ENCODE assay signal across 25 cellular contexts in genomic region chr9:19156805-19157204, GRCh38. TPM values are rescaled to one million over a fixed set of nuclear protein-coding genes. Genes with fewer than 3 reads are reported as not detected.
A peak's percentile ranks its signal among the peaks of the same experiment; 100 is the strongest.
DNase-seq lines count a peak whose midpoint lies in the region; FAIRE-seq and TF ChIP-seq lines count a peak whose summit lies in the region.
"Had no signal": no experiment of that assay in that cellular context is flagged by ENCODE, and none has a peak within 500 bp of the region (broad histone marks: within the 10 kb centered on the region; RNA-seq: fewer than 3 reads in every experiment).

No MANE protein-coding gene starts in this region.

- TF ChIP-seq CTCF in CD14-positive monocyte (IDR thresholded peaks at IDR 0.05) (no peak), fibroblast of pulmonary artery (IDR thresholded peaks at IDR 0.05; ENCODE audit: low read length, missing control alignments) (no peak)

- 79 to 88% (median 86%) methylated on average over 9 of the region's 9 CpGs for WGBS in small intestine, 3 donors

- H3K4me1 Mint-ChIP-seq in CD14-positive monocyte: peaks cover 41% of the 10 kb centered on the region

- H3K27me3 ChIP-seq in MG63 (no peaks in the 10 kb centered on the region), small intestine (ENCODE audit: control insufficient read depth in 2 of 2, insufficient read depth in 2 of 2, low read length in 2 of 2) (no peaks in the 10 kb centered on the region)
- H3K27me3 ChIP-seq: gastrocnemius medialis, Peyer's patch, SJSA1 had no signal

- no peak for DNase-seq in CD14-positive monocyte (ENCODE audit: low spot score)
- peak; percentile 88 for DNase-seq in MG63
- DNase-seq in fibroblast of pulmonary artery (ENCODE audit: low read depth): peak; percentile 41
- DNase-seq in posterior vena cava (ENCODE audit: low spot score): peak; percentile 87
- no peak for DNase-seq in small intestine
- DNase-seq in NK-92 treated with Interleukin-12 subunit alpha and Interleukin-12 subunit beta, amount 100 ng/mL, for 24 hours (lab: John Stamatoyannopoulos, UW): no peak
- no peak for DNase-seq in NCI-H2227 (lab: John Stamatoyannopoulos, UW; ENCODE audit: unreplicated experiment)
- DNase-seq: activated effector memory CD4-positive, alpha-beta T cell treated with Interleukin-2 at 50 U/mL for 16 hours; activated T-cell treated with anti-CD3 and anti-CD28 coated beads for 4 hours; CD4-positive, CD25-positive, alpha-beta regulatory T cell; effector memory CD4-positive, alpha-beta T cell; hippocampal formation; left colon; NCI-H1105; NCI-H1930; NCI-H526; posterior cingulate gyrus; T-helper 1 cell; trophoblast cell had no signal

- H3K9me3 Mint-ChIP-seq in CD14-positive monocyte: peaks cover 0 to 6% (median 0%) of the 10 kb centered on the region in 7 donors
- H3K9me3 Mint-ChIP-seq: memory B cell had no signal

- FAIRE-seq in small intestine (lab: Jason Lieb, UNC): no peak
- FAIRE-seq: colon, GM12891 had no signal

- no peak overlapping the region for H3K4me3 Mint-ChIP-seq in CD14-positive monocyte
- H3K4me3 Mint-ChIP-seq: CD4-positive, CD25-positive, alpha-beta regulatory T cell; memory B cell had no signal

- H3K27me3 Mint-ChIP-seq in CD14-positive monocyte (ENCODE audit: low read depth in 3 of 3): peaks cover 0 to 2% (median 0%) of the 10 kb centered on the region in 3 donors
- H3K27me3 Mint-ChIP-seq: CD4-positive, CD25-positive, alpha-beta regulatory T cell; memory B cell had no signal

- H3K36me3 Mint-ChIP-seq in CD14-positive monocyte: no peaks in the 10 kb centered on the region
- H3K36me3 Mint-ChIP-seq: CD4-positive, CD25-positive, alpha-beta regulatory T cell; memory B cell had no signal

- intact Hi-C loops in CD14-positive monocyte (cut with micrococcal nuclease): no loop called here
- intact Hi-C loops in posterior vena cava (cut with DNase I): no loop called here

- H3K4me3 ChIP-seq in MG63 (no peak overlapping the region), fibroblast of pulmonary artery (replicated peaks; ENCODE audit: low read depth, low read length) (no peak overlapping the region), small intestine (ENCODE audit: low read depth in 1 of 2, low read length in 2 of 2) (no peak overlapping the region)
- H3K4me3 ChIP-seq: gastrocnemius medialis, Peyer's patch, SJSA1 had no signal

- peak overlapping the region in 4 of 7 donors; percentile 37 to 69 (median 55) for H3K27ac Mint-ChIP-seq in CD14-positive monocyte
- H3K27ac Mint-ChIP-seq: memory B cell had no signal

- no peaks in the 10 kb centered on the region for H3K36me3 ChIP-seq in MG63
- H3K36me3 ChIP-seq in small intestine (ENCODE audit: control insufficient read depth in 2 of 2, insufficient read depth in 2 of 2, low read length in 2 of 2): no peaks in the 10 kb centered on the region
- H3K36me3 ChIP-seq: gastrocnemius medialis, Peyer's patch, SJSA1 had no signal

- H3K4me1 ChIP-seq in small intestine (ENCODE audit: control insufficient read depth in 2 of 2, insufficient read depth in 1 of 2, low read depth in 1 of 2, low read length in 1 of 2): peaks cover 0 to 2% of the 10 kb centered on the region in 2 donors

- H3K9me3 ChIP-seq in MG63 (peaks cover 4% of the 10 kb centered on the region; the same call in 1 of the 2 replicates), small intestine (ENCODE audit: control insufficient read depth, low read depth) (no peaks in the 10 kb centered on the region)
- H3K9me3 ChIP-seq: gastrocnemius medialis, Peyer's patch, SJSA1 had no signal

- H3K27ac ChIP-seq in small intestine (ENCODE audit: low read depth in 1 of 2, low read length in 1 of 2): no peak overlapping the region
- H3K27ac ChIP-seq: SJSA1 had no signal

RNA-seq across cellular contexts. Expression of gene PLIN2, which starts 29.5 kb away (rescaled TPM):
- polyA plus RNA-seq in CD14-positive monocyte: 10 to 100 TPM; 72.1 to 72.5 TPM
- 153 and 228 TPM in 2 replicates for total RNA-seq in MG63 (2014; rRNA removed; shearing (Covaris generic); ENCODE audit: low replicate concordance)
- total RNA-seq in posterior vena cava: 100 to 1,000 TPM; 152 to 368 TPM
- polyA plus RNA-seq in small intestine: 100 to 1,000 TPM in 2 of 3 donors, 10 to 100 TPM in 1; 93.9 to 309 (median 282) TPM

RNA-seq across cellular contexts. Expression of gene HAUS6, which starts 54.1 kb away (rescaled TPM):
- 1 to 10 TPM; 1.3 to 2.3 TPM for polyA plus RNA-seq in CD14-positive monocyte
- total RNA-seq in MG63 (2014; rRNA removed; shearing (Covaris generic); ENCODE audit: low replicate concordance): 22.9 and 41.9 TPM in 2 replicates
- 10 to 100 TPM in 1 of 2 donors, 1 to 10 TPM in 1; 9.8 to 10.5 TPM for total RNA-seq in posterior vena cava
- polyA plus RNA-seq in small intestine: 1 to 10 TPM; 2.7 to 4.7 (median 3.0) TPM

Comparison
In these comparisons a context has a peak if more than half of its experiments do, and no peak if none do; other contexts are left out.
1. DNase-seq: peak in MG63 (single experiment), fibroblast of pulmonary artery (single experiment) and posterior vena cava (single experiment); none in CD14-positive monocyte (single experiment), small intestine (single experiment), NK-92 treated with Interleukin-12 subunit alpha and Interleukin-12 subunit beta, amount 100 ng/mL, for 24 hours (single experiment) and NCI-H2227 (single experiment).